17 cellular contexts compared by ENCODE assay signal in genomic region chr18:3283253-3283863, GRCh38. TPM values are rescaled to one million over a fixed set of nuclear protein-coding genes. Genes with fewer than 3 reads are reported as not detected.
DNase-seq lines count a peak whose midpoint lies in the region; ATAC-seq, FAIRE-seq and TF ChIP-seq lines count a peak whose summit lies in the region.
"Had no signal": no experiment of that assay in that cellular context is flagged by ENCODE, and none has a peak within 500 bp of the region (broad histone marks: within the 10 kb centered on the region; RNA-seq: fewer than 3 reads in every experiment).

No MANE protein-coding gene starts in this region.

- TF ChIP-seq POLR2A in esophagus muscularis mucosa (IDR thresholded peaks at IDR 0.05; ENCODE audit: low read depth) (no peak), esophagus squamous epithelium (IDR thresholded peaks at IDR 0.05) (no peak)

- no peak for TF ChIP-seq EP300 in esophagus muscularis mucosa (IDR thresholded peaks at IDR 0.05)

- FAIRE-seq in urothelium cell line (lab: Jason Lieb, UNC) = peak; percentile 13
- FAIRE-seq: pancreas had no signal

- H3K27me3 ChIP-seq in right cardiac atrium (ENCODE audit: control insufficient read depth, insufficient read depth) (no peaks in the 10 kb centered on the region), esophagus muscularis mucosa (no peaks in the 10 kb centered on the region), parathyroid adenoma (ENCODE audit: control insufficient read depth, insufficient read depth, low read length) (no peaks in the 10 kb centered on the region), esophagus squamous epithelium (no peaks in the 10 kb centered on the region)
- H3K27me3 ChIP-seq: pancreas had no signal

- peak overlapping the region; percentile 87 for H2AFZ ChIP-seq in parathyroid adenoma

- peak overlapping the region; percentile 29 for H3K4me3 ChIP-seq in right cardiac atrium (ENCODE audit: low read length)
- H3K4me3 ChIP-seq in esophagus muscularis mucosa = no peak overlapping the region
- H3K4me3 ChIP-seq in parathyroid adenoma (ENCODE audit: low read depth, low read length) = no peak overlapping the region
- no peak overlapping the region for H3K4me3 ChIP-seq in esophagus squamous epithelium
- H3K4me3 ChIP-seq: pancreas, thoracic aorta had no signal

- no peaks in the 10 kb centered on the region for H3K79me2 ChIP-seq in parathyroid adenoma

- H3K36me3 ChIP-seq in esophagus muscularis mucosa = peaks cover 0 to 10% (median 2%) of the 10 kb centered on the region in 4 donors
- H3K36me3 ChIP-seq in parathyroid adenoma (ENCODE audit: control insufficient read depth, insufficient read depth, low read length) = no peaks in the 10 kb centered on the region
- peaks cover 0 to 9% (median under 1%) of the 10 kb centered on the region in 3 donors for H3K36me3 ChIP-seq in esophagus squamous epithelium
- H3K36me3 ChIP-seq: thoracic aorta had no signal

- no peaks in the 10 kb centered on the region for H3K9me3 ChIP-seq in right cardiac atrium (ENCODE audit: control insufficient read depth, low read length)
- no peaks in the 10 kb centered on the region for H3K9me3 ChIP-seq in esophagus muscularis mucosa
- H3K9me3 ChIP-seq in parathyroid adenoma (ENCODE audit: control insufficient read depth, low read length) = no peaks in the 10 kb centered on the region
- no peaks in the 10 kb centered on the region for H3K9me3 ChIP-seq in esophagus squamous epithelium
- H3K9me3 ChIP-seq: pancreas, thoracic aorta had no signal

- WGBS in right cardiac atrium = 64% methylated on average over 10 of the region's 10 CpGs
- 82% methylated on average over 10 of the region's 10 CpGs for WGBS in esophagus muscularis mucosa
- WGBS in esophagus squamous epithelium, 2 donors = 73 to 81% methylated on average over 10 of the region's 10 CpGs

- intact Hi-C loops in right cardiac atrium (cut with DNase I) (loop anchor here (2.0 to 10.0 kb wide), 7 partner anchors 169 to 384 kb away; partner anchors contain the start of gene TGIF1 (in 4 of the 4)), left ventricle myocardium superior (cut with micrococcal nuclease) (loop anchor here (5.0 kb wide), 1 partner anchor 174 kb away; no protein-coding TSS in a partner anchor), esophagus muscularis mucosa (cut with DNase I) (loop anchor here (1.0 to 5.0 kb wide), 3 partner anchors 174 to 385 kb away; no protein-coding TSS in a partner anchor), esophagus squamous epithelium (cut with DNase I) (loop anchor here (5.0 to 10.0 kb wide), 3 partner anchors 161 to 384 kb away; no protein-coding TSS in a partner anchor)

- DNase-seq in right cardiac atrium (peak in 1 of 3 donors; percentile 9), left ventricle myocardium superior (no peak), esophagus muscularis mucosa (ENCODE audit: extremely low spot score) (no peak), urothelium cell line (ENCODE audit: low spot score) (no peak), esophagus squamous epithelium (lab: John Stamatoyannopoulos, UW) (no peak)
- DNase-seq: activated gamma-delta T cell treated with Interleukin-2 at 50 U/mL for 16 hours; COR-L47; GDM1; KBM-7; NCI-H1092 treated with DMSO at 0.1 percent for 48 hours; NCI-H2227 treated with DMSO at 0.1 percent for 48 hours; stimulated activated CD4-positive, alpha-beta T cell treated with anti-CD3 and anti-CD28 coated beads, Interleukin-1b, Interleukin-23, amount 100 ng/mL, for 48 hours had no signal

- H3K4me1 ChIP-seq in right cardiac atrium (ENCODE audit: control insufficient read depth, insufficient read depth, low read length) (peaks cover 2% of the 10 kb centered on the region), esophagus muscularis mucosa (peaks cover 0 to 8% (median 6%) of the 10 kb centered on the region in 4 donors), parathyroid adenoma (peaks cover 9% of the 10 kb centered on the region), esophagus squamous epithelium (peaks cover 0 to 26% (median 5%) of the 10 kb centered on the region in 3 donors)
- H3K4me1 ChIP-seq: pancreas had no signal

- H3K4me2 ChIP-seq in parathyroid adenoma (ENCODE audit: low read length) = no peak overlapping the region

- H3K27ac ChIP-seq in right cardiac atrium (ENCODE audit: low read length) (no peak overlapping the region), esophagus muscularis mucosa (replicated peaks in 1 of 4) (peak overlapping the region in 3 of 4 donors; percentile 23 to 49 (median 35)), parathyroid adenoma (peak overlapping the region; percentile 72), esophagus squamous epithelium (peak overlapping the region in 1 of 4 donors; percentile 19)
- H3K27ac ChIP-seq: pancreas, thoracic aorta had no signal

- H3K9ac ChIP-seq in parathyroid adenoma = no peak overlapping the region

- no peak for ATAC-seq in right cardiac atrium
- ATAC-seq in left ventricle myocardium superior = no peak
- ATAC-seq in HG03097 (IDR thresholded peaks at IDR 0.05; ENCODE audit: low FRiP score, unreplicated experiment) = no peak
- no peak for ATAC-seq in HG02981 (IDR thresholded peaks at IDR 0.05; ENCODE audit: unreplicated experiment)

- TF ChIP-seq CTCF in esophagus muscularis mucosa (IDR thresholded peaks at IDR 0.05) (no peak), parathyroid adenoma (IDR thresholded peaks at IDR 0.05) (no peak), esophagus squamous epithelium (IDR thresholded peaks at IDR 0.05) (no peak)

RNA-seq across cellular contexts. Expression of gene MYL12B, which starts 21.4 kb away (rescaled TPM):
- total RNA-seq in right cardiac atrium (100 to 1,000 TPM; 171 to 199 (median 174) TPM), left ventricle myocardium superior (168 TPM), esophagus muscularis mucosa (100 to 1,000 TPM; 211 to 279 (median 244) TPM), esophagus squamous epithelium (100 to 1,000 TPM; 362 to 430 (median 386) TPM)
- 343 TPM for polyA plus RNA-seq in right cardiac atrium

RNA-seq across cellular contexts. Expression of gene MYL12A, which starts 35.8 kb away (rescaled TPM):
- total RNA-seq in right cardiac atrium (100 to 1,000 TPM; 493 to 926 (median 671) TPM), left ventricle myocardium superior (1,328 TPM), esophagus muscularis mucosa (100 to 1,000 TPM; 297 to 460 (median 380) TPM), esophagus squamous epithelium (100 to 1,000 TPM; 281 to 361 (median 317) TPM)
- polyA plus RNA-seq in right cardiac atrium = 1,833 TPM
